Comparison of ENCODE assay signal across 25 cellular contexts in the genomic region with DNA sequence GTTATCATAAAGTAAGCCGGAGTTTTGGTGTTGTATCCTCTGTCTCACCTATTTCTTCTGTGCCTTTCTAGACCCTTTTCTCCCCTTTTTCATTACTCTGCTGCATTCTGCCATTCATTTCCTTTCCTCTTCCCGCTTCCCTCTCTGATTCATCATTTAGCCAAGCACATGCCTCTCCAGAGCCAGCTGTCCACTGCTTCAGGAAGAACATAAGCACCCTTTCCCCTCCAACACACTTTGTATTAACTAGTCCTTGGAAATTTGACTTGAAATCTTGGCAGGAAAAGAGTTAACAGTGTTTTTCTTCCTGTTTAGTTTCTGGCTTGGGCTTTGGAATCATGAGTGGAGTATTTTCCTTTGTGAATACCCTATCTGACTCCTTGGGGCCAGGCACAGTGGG. TPM values are rescaled to one million over a fixed set of nuclear protein-coding genes. Genes with fewer than 3 reads are reported as not detected.
DNase-seq lines count a peak whose midpoint lies in the region; ATAC-seq and TF ChIP-seq lines count a peak whose summit lies in the region.
"Had no signal": no experiment of that assay in that cellular context is flagged by ENCODE, and none has a peak within 500 bp of the region (broad histone marks: within the 10 kb centered on the region; RNA-seq: fewer than 3 reads in every experiment).

No MANE protein-coding gene starts in this region.

- ATAC-seq in IMR-90 (ENCODE audit: low read depth), result peak; percentile 32; the same call in 1 of the 2 replicates
- no peak for ATAC-seq in GM18909 (IDR thresholded peaks at IDR 0.05; ENCODE audit: poor library complexity, unreplicated experiment)
- ATAC-seq in GM21381 (IDR thresholded peaks at IDR 0.05; ENCODE audit: unreplicated experiment), result no peak
- no peak for ATAC-seq in left lung
- ATAC-seq: activated CD8-positive, alpha-beta T cell treated with anti-CD3 and anti-CD28 coated beads, Interleukin-2, amount 10 ng/mL, durations not matched to agents 7 days and 5 days; body of pancreas; CD8-positive, alpha-beta T cell; stimulated activated naive CD8-positive, alpha-beta T cell treated with anti-CD3 and anti-CD28 coated beads, Interleukin-15, Interleukin-2, amounts not matched to agents 100 U/mL and 50 U/mL, for 24 hours had no signal

- POLR2A ChIA-PET in IMR-90 (lab: Charles Lee; ENCODE audit: unreplicated experiment), result no interaction called here

- peaks cover 5 to 11% of the 10 kb centered on the region in 2 experiments; a peak in 2 of 4 replicates for H3K79me1 ChIP-seq in IMR-90 (ENCODE audit: low read depth in 1 of 2, low read length in 2 of 2)

- H3K27ac ChIP-seq in IMR-90 (ENCODE audit: insufficient read depth, low read length) (no peak overlapping the region), left lung (no peak overlapping the region)
- H3K27ac ChIP-seq: body of pancreas, colonic mucosa, KMS-11, prostate gland, SJSA1, thyroid gland had no signal

- dilution Hi-C loops in IMR-90 (cut with HindIII; ENCODE audit: low sequenced_read_pairs, unreplicated experiment), result no loop called here

- H2AK9ac ChIP-seq in IMR-90 (replicated peaks; ENCODE audit: low read depth, low read length, poor library complexity), result no peak overlapping the region

- no peak overlapping the region for H2AFZ ChIP-seq in IMR-90 (replicated peaks; ENCODE audit: low read length, poor library complexity)

- H3K4me1 ChIP-seq in IMR-90 (ENCODE audit: control insufficient read depth, insufficient read depth, low read length) (peaks cover 2% of the 10 kb centered on the region; the same call in 1 of the 2 replicates), left lung (peaks cover 4 to 58% of the 10 kb centered on the region in 2 donors)
- H3K4me1 ChIP-seq: colonic mucosa, prostate gland, thyroid gland had no signal

- no peak overlapping the region for H3K4me2 ChIP-seq in IMR-90 (ENCODE audit: low read depth, low read length)
- H3K4me2 ChIP-seq: KMS-11 had no signal

- no peak for TF ChIP-seq CTCF in IMR-90 (conservative IDR thresholded peaks at IDR 0.05; ENCODE audit: low read depth, low read length)
- TF ChIP-seq CTCF in left lung (IDR thresholded peaks at IDR 0.05), result no peak

- H4K20me1 ChIP-seq in IMR-90 (ENCODE audit: insufficient read depth, low read length), result no peaks in the 10 kb centered on the region

- DNase-seq in Daoy (ENCODE audit: low read depth), result peak; percentile 19
- DNase-seq in IMR-90, result peak; percentile 48
- DNase-seq in dermis microvascular lymphatic vessel endothelial cell (ENCODE audit: low read depth in 2 of 2), result peak; percentile 31 to 84
- DNase-seq in myocyte (ENCODE audit: low read depth), result peak; percentile 65
- DNase-seq in iPS-NIHi11 (ENCODE audit: low spot score), result no peak
- DNase-seq in left lung, result no peak
- DNase-seq: activated CD8-positive, alpha-beta T cell treated with anti-CD3 and anti-CD28 coated beads, Interleukin-2, amount 10 ng/mL, durations not matched to agents 7 days and 5 days; activated naive CD4-positive, alpha-beta T cell treated with anti-CD3 and anti-CD28 coated beads, Interleukin-2, amount 50 U/mL, for 16 hours; activated T-cell treated with anti-CD3 and anti-CD28 coated beads, Interleukin-2, amount 50 U/mL, for 1 hour; body of pancreas; CD8-positive, alpha-beta T cell; colonic mucosa; foreskin melanocyte; mesendoderm; MV-4-11; NCI-H187; NCI-H2227 treated with DMSO at 0.1 percent for 48 hours; small intestine; stimulated activated naive CD8-positive, alpha-beta T cell treated with anti-CD3 and anti-CD28 coated beads, Interleukin-15, Interleukin-2, amounts not matched to agents 100 U/mL and 50 U/mL, for 24 hours; thyroid gland had no signal

- H3K4ac ChIP-seq in IMR-90 (ENCODE audit: low read depth, low read length), result 0 out of 2 replicates have a peak overlapping the region, but pooled peaks have one; percentile 47

- no peak overlapping the region for H4K5ac ChIP-seq in IMR-90 (ENCODE audit: low read depth, low read length)

- H2BK120ac ChIP-seq in IMR-90 (ENCODE audit: low read depth, low read length), result no peak overlapping the region

- no peak for TF ChIP-seq RAD21 in IMR-90 (IDR thresholded peaks at IDR 0.05; ENCODE audit: low read length)

- in situ Hi-C loops in IMR-90 (cut with MboI; ENCODE audit: low sequenced_read_pairs), result loop anchor here (5.0 to 25.0 kb wide), 2 partner anchors 115 to 775 kb away; no protein-coding TSS in a partner anchor

- H3K23ac ChIP-seq in IMR-90 (ENCODE audit: low read depth, low read length), result peak overlapping the region; percentile 68; the same call in 1 of the 2 replicates

- no peak overlapping the region for H3K56ac ChIP-seq in IMR-90 (ENCODE audit: extremely low read depth, insufficient read depth, low read length)

- H3K36me3 ChIP-seq in IMR-90 (ENCODE audit: control insufficient read depth, insufficient read depth, low read length) (peaks cover 10% of the 10 kb centered on the region), left lung (peaks cover 0 to 22% of the 10 kb centered on the region in 2 donors)
- H3K36me3 ChIP-seq: colonic mucosa, prostate gland had no signal

- no peak overlapping the region for H2AK5ac ChIP-seq in IMR-90 (ENCODE audit: low read depth, low read length)

- H4K8ac ChIP-seq in IMR-90 (ENCODE audit: low read depth in 2 of 2, low read length in 2 of 2), result no peak overlapping the region

- no peak overlapping the region for H3K14ac ChIP-seq in IMR-90 (replicated peaks; ENCODE audit: low read depth, low read length)

- H3K27me3 ChIP-seq in IMR-90 (ENCODE audit: control insufficient read depth, insufficient read depth, low read length) (no peaks in the 10 kb centered on the region), left lung (no peaks in the 10 kb centered on the region)
- H3K27me3 ChIP-seq: body of pancreas, colonic mucosa, SJSA1, thyroid gland had no signal

- H2BK20ac ChIP-seq in IMR-90 (ENCODE audit: low read depth, low read length), result no peak overlapping the region

- 80% methylated on average over 2 of the region's 2 CpGs; no CpG with 5 or more reads in 1 of the 2 experiments for whole genome bisulfite sequencing in IMR-90 (ENCODE audit: extremely low coverage in 2 of 2, insufficient read length in 1 of 2), 2 experiments

- H3K4me3 ChIP-seq in IMR-90 (ENCODE audit: insufficient read depth, low read depth, low read length), result no peak overlapping the region
- H3K4me3 ChIP-seq in left lung, result no peak overlapping the region
- H3K4me3 ChIP-seq: body of pancreas, colonic mucosa, prostate gland, SJSA1, thyroid gland had no signal

- intact Hi-C loops in IMR-90 (cut with micrococcal nuclease) (loop anchor here (5.0 kb wide), 1 partner anchor 180 kb away; no protein-coding TSS in a partner anchor), left lung (cut with DNase I) (no loop called here)

- H2BK5ac ChIP-seq in IMR-90 (ENCODE audit: low read depth, low read length, poor library complexity, severe bottlenecking), result no peak overlapping the region

- 0 out of 3 replicates have a peak overlapping the region, but pooled peaks have one; percentile 50 for H2BK15ac ChIP-seq in IMR-90 (ENCODE audit: low read depth, low read length)

- peaks cover 7% of the 10 kb centered on the region for H3K9me1 ChIP-seq in IMR-90 (ENCODE audit: insufficient read depth, low read length)

- no peak overlapping the region for H4K91ac ChIP-seq in IMR-90 (ENCODE audit: insufficient read depth, low read depth, low read length)

- BruUV-seq in IMR-90 (replicated peaks; lab: Mats Ljungman, UMichigan), result no TSS peak

- no peak overlapping the region for H3K18ac ChIP-seq in IMR-90 (ENCODE audit: low read depth, low read length)

- H3K9ac ChIP-seq in IMR-90 (ENCODE audit: low read depth, low read length), result no peak overlapping the region
- H3K9ac ChIP-seq: KMS-11 had no signal

- TF ChIP-seq POLR2A in IMR-90 (IDR thresholded peaks at IDR 0.05; ENCODE audit: low read depth, low read length), result no peak

- CTCF ChIA-PET in IMR-90 (lab: Yijun Ruan, JAX), result interaction anchor here (1.1 kb wide), 1 partner anchor 117 kb away, joined by 4 read pairs; no protein-coding TSS in a partner anchor

- H3K9me3 ChIP-seq in IMR-90 (ENCODE audit: control insufficient read depth, insufficient read depth, low read length) (no peaks in the 10 kb centered on the region), left lung (no peaks in the 10 kb centered on the region)
- H3K9me3 ChIP-seq: body of pancreas, colonic mucosa, prostate gland, SJSA1, thyroid gland had no signal

TF ChIP-seq in IMR-90, 13 proteins besides CTCF, POLR2A, EP300 and RAD21:
- TF ChIP-seq CEBPB (IDR thresholded peaks at IDR 0.05; ENCODE audit: low read depth, low read length) (no peak), RCOR1 (IDR thresholded peaks at IDR 0.05; ENCODE audit: insufficient replicate concordance, low read length) (no peak), NFE2L2 (IDR thresholded peaks at IDR 0.05; ENCODE audit: low read depth, low read length) (no peak), BHLHE40 (IDR thresholded peaks at IDR 0.05; ENCODE audit: low read depth, low read length) (no peak), MXI1 (IDR thresholded peaks at IDR 0.05; ENCODE audit: borderline replicate concordance, low read depth, low read length) (0 out of 2 replicates have a peak, but pooled peaks have one; percentile 17)

RNA-seq across cellular contexts. Expression of a gene that starts 9.7 kb away (rescaled TPM):
- total RNA-seq in Daoy (2014; rRNA removed; shearing (Covaris generic)), result 7.8 and 8.1 TPM in 2 replicates
- 7.7 and 10.6 TPM in 2 replicates for total RNA-seq in IMR-90 (2012; rRNA removed)
- 5.1 and 7.0 TPM in 2 replicates for polyA plus RNA-seq in IMR-90 (2012; rRNA removed)
- 2.7 and 3.8 TPM in 2 replicates for polyA plus RNA-seq in IMR-90 (2012; cell fraction: cytosol; rRNA removed)
- polyA plus RNA-seq in IMR-90 (2012; cell fraction: nucleus; rRNA removed; ENCODE audit: low replicate concordance), result 2.8 and 16.0 TPM in 2 replicates
- total RNA-seq in dermis microvascular lymphatic vessel endothelial cell, result 18.9 and 27.1 TPM in 2 replicates
- total RNA-seq in myocyte, result 15.2 and 19.7 TPM in 2 replicates
- 10.7 TPM for polyA plus RNA-seq in myocyte (2012)
- 10 to 100 TPM; 24.0 to 32.2 TPM for total RNA-seq in left lung

Comparison
In these comparisons a context has a peak if more than half of its experiments do, and no peak if none do; other contexts are left out.
1. DNase-seq: peak in Daoy (single experiment), IMR-90 (single experiment), dermis microvascular lymphatic vessel endothelial cell (2 of 2) and myocyte (single experiment); none in iPS-NIHi11 (single experiment) and left lung (0 of 2).